1 cellular context compared by ENCODE assay signal in the genomic region with DNA sequence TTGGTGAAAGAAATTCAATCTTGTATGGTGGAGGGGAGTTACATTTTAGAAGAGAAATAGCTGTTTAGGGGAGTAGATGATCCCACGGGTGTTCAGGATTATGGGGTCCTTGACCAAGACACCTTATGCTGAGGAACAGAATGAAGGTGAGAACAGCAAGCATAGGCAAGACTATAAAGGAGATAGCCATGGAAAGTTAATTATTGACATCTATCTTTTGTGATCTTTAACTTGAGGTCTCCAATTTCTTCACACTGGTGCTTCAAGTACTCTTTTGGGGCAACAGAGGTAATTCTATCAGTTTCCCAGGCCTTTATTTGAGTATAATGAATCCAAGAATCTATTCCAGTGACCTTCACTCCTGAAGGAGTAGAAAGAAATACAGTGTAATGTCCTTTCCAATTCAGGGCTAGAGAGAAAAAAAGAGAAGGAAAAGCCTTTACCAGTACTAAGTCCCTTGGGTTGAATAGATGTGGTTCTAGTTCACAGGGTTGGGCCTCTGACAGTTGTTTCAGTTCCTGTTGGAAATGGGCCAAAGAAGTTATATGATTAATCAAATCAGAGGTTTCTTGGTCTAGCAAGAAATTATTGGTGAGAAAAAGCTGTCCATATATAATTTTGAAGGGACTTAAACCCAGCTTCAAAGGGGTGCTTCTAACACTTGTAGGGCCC.
TF ChIP-seq lines count a peak whose summit lies in the region.

No MANE protein-coding gene starts in this region.

TF ChIP-seq in GM12878, 131 proteins besides CTCF, POLR2A, EP300 and RAD21 (continued from another document):
- TF ChIP-seq IKZF1 (conservative IDR thresholded peaks at IDR 0.05) (peak; percentile 35), MEF2B (IDR thresholded peaks at IDR 0.05; ENCODE audit: partially characterized antibody, poor library complexity, severe bottlenecking) (peak; percentile 82)
